Comparison of ENCODE assay signal across 8 cellular contexts in the genomic region with DNA sequence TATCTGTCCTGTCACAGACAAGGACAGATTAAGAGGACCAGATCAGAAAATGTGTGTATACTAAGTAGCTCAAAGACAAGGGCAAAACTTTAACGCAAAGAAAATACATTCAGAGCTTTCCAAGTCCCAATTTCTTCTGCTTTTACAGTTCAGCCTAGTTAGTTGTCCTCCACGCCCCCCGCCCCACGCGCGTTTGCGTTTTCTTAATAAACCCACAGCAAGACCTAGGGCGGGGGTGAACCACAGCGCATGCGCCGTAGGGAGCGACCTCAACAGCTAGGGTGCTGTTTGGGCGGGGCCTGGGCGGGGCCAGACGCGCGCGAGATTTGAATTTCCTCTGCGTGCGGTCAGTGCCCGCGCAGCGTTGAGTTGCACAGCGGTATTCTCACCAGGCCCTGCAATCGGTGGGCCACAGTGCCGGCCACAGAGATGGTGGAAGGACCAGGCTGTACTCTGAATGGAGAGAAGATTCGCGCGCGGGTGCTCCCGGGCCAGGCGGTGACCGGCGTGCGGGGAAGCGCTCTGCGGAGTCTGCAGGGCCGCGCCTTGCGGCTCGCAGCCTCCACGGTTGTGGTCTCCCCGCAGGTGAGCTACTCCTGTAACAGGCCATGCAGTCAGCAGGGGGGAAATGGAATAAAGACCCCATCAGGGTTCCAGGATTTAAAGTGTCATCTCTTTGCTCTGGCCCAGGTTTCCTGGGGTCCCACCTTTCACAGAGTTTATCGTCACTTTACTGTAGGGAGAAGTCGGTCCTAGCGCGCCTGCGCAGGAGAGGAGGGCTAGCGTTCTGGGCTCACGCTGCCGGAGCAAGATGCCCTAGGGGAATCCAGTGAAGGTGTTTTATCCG. TPM values are rescaled to one million over a fixed set of nuclear protein-coding genes. Genes with fewer than 3 reads are reported as not detected.
A peak's percentile ranks its signal among the peaks of the same experiment; 100 is the strongest.
DNase-seq lines count a peak whose midpoint lies in the region; ATAC-seq and TF ChIP-seq lines count a peak whose summit lies in the region.

Gene NEIL3, plus strand, starts transcription at position 350 of the 847 bp plus-strand sequence. Its CDS starts 80 bp downstream, at position 430.

- H3K4me3 ChIP-seq in duodenal mucosa (ENCODE audit: low read depth in 1 of 2, low read length in 2 of 2) (peak within 1 kb of the TSS; percentile 91 to 96), lower lobe of right lung (peak within 1 kb of the TSS; percentile 69)

- H3K9me3 ChIP-seq in duodenal mucosa (ENCODE audit: control insufficient read depth in 1 of 2, low read length in 2 of 2) (no peaks in the 10 kb centered on the region), lower lobe of right lung (no peaks in the 10 kb centered on the region)

- no peaks in the 10 kb centered on the region for H3K36me3 ChIP-seq in duodenal mucosa (ENCODE audit: control insufficient read depth in 1 of 2, insufficient read depth in 2 of 2, low read length in 2 of 2)
- no peaks in the 10 kb centered on the region for H3K36me3 ChIP-seq in lower lobe of right lung

- peak within 1 kb of the TSS; percentile 82 to 94 (median 91) for H3K27ac Mint-ChIP-seq in CD14-positive monocyte

- H3K36me3 Mint-ChIP-seq in CD14-positive monocyte, result no peaks in the 10 kb centered on the region

- peaks cover 7 to 18% of the 10 kb centered on the region in 2 donors for H3K4me1 ChIP-seq in duodenal mucosa (ENCODE audit: control insufficient read depth in 1 of 2, insufficient read depth in 2 of 2, low read length in 2 of 2)
- peaks cover 17% of the 10 kb centered on the region for H3K4me1 ChIP-seq in lower lobe of right lung

- peaks cover 54% of the 10 kb centered on the region for H3K4me1 Mint-ChIP-seq in CD14-positive monocyte

- H3K9me3 Mint-ChIP-seq in CD14-positive monocyte, result no peaks in the 10 kb centered on the region

- intact Hi-C loops in CD14-positive monocyte (cut with micrococcal nuclease), result loop anchor here (5.0 to 10.0 kb wide), 2 partner anchors 133 to 135 kb away; partner anchors contain the start of gene AGA (in 2 of the 2)
- intact Hi-C loops in lower lobe of right lung (cut with DNase I), result no loop called here

- H3K27ac ChIP-seq in duodenal mucosa (ENCODE audit: low read depth, low read length) (no peak within 1 kb of the TSS), lower lobe of right lung (no peak within 1 kb of the TSS)

- no peaks in the 10 kb centered on the region for H3K27me3 ChIP-seq in duodenal mucosa (ENCODE audit: control insufficient read depth in 1 of 2, insufficient read depth in 2 of 2, low read length in 2 of 2)
- H3K27me3 ChIP-seq in lower lobe of right lung (ENCODE audit: low read depth), result no peaks in the 10 kb centered on the region

- peaks cover 0 to 3% (median 1%) of the 10 kb centered on the region in 3 donors for H3K27me3 Mint-ChIP-seq in CD14-positive monocyte (ENCODE audit: low read depth in 3 of 3)

- peak; percentile 93 for DNase-seq in CD14-positive monocyte (ENCODE audit: low spot score)
- DNase-seq in NCI-H748 treated with DMSO at 0.1 percent for 48 hours (lab: John Stamatoyannopoulos, UW), result peak; percentile 57
- peak; percentile 93 to 96 for DNase-seq in activated CD4-positive, alpha-beta T cell treated with anti-CD3 and anti-CD28 coated beads, Interleukin-2, amount 50 U/mL, for 24 hours (ENCODE audit: low read depth in 1 of 2, low spot score in 1 of 2)
- peak; percentile 95 for DNase-seq in lower lobe of right lung
- peak; percentile 87 to 94 (median 87) for DNase-seq in stimulated activated CD4-positive, alpha-beta T cell treated with anti-CD3 and anti-CD28 coated beads, TNF-alpha, amount 100 ng/mL, for 1 hour (ENCODE audit: low read depth in 3 of 3, low spot score in 1 of 3)

- ATAC-seq in GM19372 (IDR thresholded peaks at IDR 0.05; ENCODE audit: low read depth, unreplicated experiment) (peak; percentile 93), HG03521 (IDR thresholded peaks at IDR 0.05; ENCODE audit: unreplicated experiment) (peak; percentile 85), lower lobe of right lung (peak; percentile 97)

- TF ChIP-seq CTCF in CD14-positive monocyte (IDR thresholded peaks at IDR 0.05) (no peak), lower lobe of right lung (IDR thresholded peaks at IDR 0.05) (no peak)

- H3K4me3 Mint-ChIP-seq in CD14-positive monocyte, result peak within 1 kb of the TSS; percentile 96 to 98

- H3K9ac ChIP-seq in duodenal mucosa (ENCODE audit: low read depth in 1 of 2, low read length in 2 of 2), result peak within 1 kb of the TSS; percentile 33 to 59

RNA-seq across cellular contexts. Expression of gene NEIL3, which starts in this region (rescaled TPM):
- polyA plus RNA-seq in CD14-positive monocyte, result under 1 TPM; 0.70 to 0.85 TPM
- total RNA-seq in lower lobe of right lung, result 1.1 TPM

Comparison
In these comparisons a context has a peak if more than half of its experiments do, and no peak if none do; other contexts are left out.
1. Peak in DNase-seq in CD14-positive monocyte; RNA of the gene not detected or under 1 TPM.